In the genomic region with DNA sequence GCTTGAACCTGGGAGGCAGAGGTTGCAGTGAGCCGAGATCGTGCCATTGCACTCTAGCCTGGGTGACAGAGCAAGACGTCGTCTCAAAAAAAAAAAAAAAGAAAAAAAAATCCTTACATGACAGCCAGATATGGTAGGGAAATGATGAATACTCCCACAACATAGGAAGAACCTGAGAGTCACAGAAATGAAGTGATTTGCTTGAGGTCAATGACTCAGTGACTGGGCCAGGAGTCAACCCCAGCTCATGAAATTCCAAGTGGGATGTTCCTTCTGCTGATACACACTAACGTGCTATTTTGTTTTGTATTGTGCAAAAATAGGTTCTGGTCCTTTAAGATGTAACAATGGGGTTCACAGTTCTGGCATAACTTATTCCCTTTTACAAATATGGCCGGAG, we compare ENCODE assay signal across 1 cellular context.
TF ChIP-seq lines count a peak whose summit lies in the region.

No MANE protein-coding gene starts in this region.

TF ChIP-seq in IMR-90, 13 proteins besides CTCF, POLR2A, EP300 and RAD21:
- TF ChIP-seq MAFK (IDR thresholded peaks at IDR 0.05; ENCODE audit: low read depth, low read length) (no peak), FOS (IDR thresholded peaks at IDR 0.05; ENCODE audit: low read depth, low read length) (peak; percentile 47; the same call in 1 of the 2 replicates), CEBPB (IDR thresholded peaks at IDR 0.05; ENCODE audit: low read depth, low read length) (peak; percentile 52), RFX5 (IDR thresholded peaks at IDR 0.05; ENCODE audit: low read depth, low read length) (no peak), RCOR1 (IDR thresholded peaks at IDR 0.05; ENCODE audit: insufficient replicate concordance, low read length) (peak; percentile 16), CHD1 (IDR thresholded peaks at IDR 0.05; ENCODE audit: low read depth, low read length) (no peak), BHLHE40 (IDR thresholded peaks at IDR 0.05; ENCODE audit: low read depth, low read length) (peak; percentile 64), NFE2L2 (IDR thresholded peaks at IDR 0.05; ENCODE audit: low read depth, low read length) (no peak)
TF ChIP-seq in IMR-90: peak in this region for 4.
